In the genomic region with DNA sequence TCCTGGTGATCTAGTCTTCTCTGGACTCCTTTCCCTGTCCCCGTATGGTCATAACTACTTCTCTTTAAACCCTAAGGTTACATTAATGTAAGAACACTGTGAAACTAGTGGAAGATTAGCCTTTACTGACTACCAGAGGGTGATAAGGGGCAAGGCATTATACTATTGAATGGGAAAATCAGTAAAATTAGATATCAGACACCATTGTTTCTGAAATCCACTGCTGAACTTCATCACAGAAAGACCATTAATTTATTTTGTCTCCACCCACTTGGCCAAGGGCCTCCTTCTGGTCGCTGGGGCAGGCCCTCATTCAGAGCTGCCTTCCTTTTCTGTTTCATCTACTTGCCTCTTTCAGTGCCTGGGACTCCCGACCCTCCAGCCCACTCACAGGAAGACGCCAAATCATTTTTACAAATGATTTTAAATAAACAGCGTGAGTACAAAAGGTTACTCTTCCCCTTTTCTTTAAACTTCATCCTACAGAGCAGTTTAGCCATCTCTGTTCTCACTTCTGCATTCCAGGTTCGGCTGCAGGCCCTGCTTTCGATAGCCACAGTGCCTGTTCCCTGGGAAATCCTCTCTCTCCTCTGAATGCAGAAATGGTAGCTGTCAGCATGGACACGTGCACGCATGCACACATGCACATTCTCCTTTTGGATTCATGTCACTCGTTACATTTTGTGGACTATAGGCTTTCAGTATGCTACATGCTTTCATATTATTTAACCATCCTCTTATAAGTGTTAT, we compare ENCODE assay signal across 9 cellular contexts.
DNase-seq lines count a peak whose midpoint lies in the region; ATAC-seq and TF ChIP-seq lines count a peak whose summit lies in the region.
"Had no signal": no experiment of that assay in that cellular context is flagged by ENCODE, and none has a peak within 500 bp of the region (broad histone marks: within the 10 kb centered on the region; RNA-seq: fewer than 3 reads in every experiment).

No MANE protein-coding gene starts in this region.

- H3K27me3 Mint-ChIP-seq in mesothelial cell of epicardium (ENCODE audit: low read depth) = peaks cover 3% of the 10 kb centered on the region

- no peaks in the 10 kb centered on the region for H3K79me2 ChIP-seq in PC-3 (ENCODE audit: low read length)

- CTCF ChIA-PET in PC-3 (lab: Charles Lee) = no interaction called here

- peak; percentile 66 for ATAC-seq in GM18907 (IDR thresholded peaks at IDR 0.05; ENCODE audit: unreplicated experiment)
- ATAC-seq in HG02884 (IDR thresholded peaks at IDR 0.05; ENCODE audit: unreplicated experiment) = peak; percentile 72
- ATAC-seq in PC-3 = no peak
- no peak for ATAC-seq in psoas muscle

- no peaks in the 10 kb centered on the region for H3K36me3 Mint-ChIP-seq in mesothelial cell of epicardium

- 83 to 86% (median 85%) methylated on average over 10 of the region's 10 CpGs for WGBS in psoas muscle, 3 donors

- DNase-seq in PC-3 = no peak
- DNase-seq in psoas muscle = peak in 1 of 2 donors; percentile 42
- no peak for DNase-seq in mesothelial cell of epicardium (ENCODE audit: low spot score in 2 of 2, unreplicated experiment in 2 of 2)
- DNase-seq in NCI-H774 (lab: John Stamatoyannopoulos, UW) = no peak
- no peak for DNase-seq in NCI-H2029 treated with DMSO at 0.1 percent for 48 hours (lab: John Stamatoyannopoulos, UW)
- no peak for DNase-seq in coronary artery (ENCODE audit: low spot score)
- DNase-seq: activated CD4-positive, alpha-beta T cell treated with anti-CD3 and anti-CD28 coated beads, Interleukin-2, amount 50 U/mL, for 48 hours had no signal

- no peaks in the 10 kb centered on the region for H3K9me3 ChIP-seq in PC-3 (ENCODE audit: low read length)
- H3K9me3 ChIP-seq in psoas muscle = no peaks in the 10 kb centered on the region

- no peak overlapping the region for H3K9ac ChIP-seq in PC-3 (ENCODE audit: low read length)

- no peaks in the 10 kb centered on the region for H3K9me2 ChIP-seq in PC-3 (replicated peaks; ENCODE audit: low read length)

- BruUV-seq in PC-3 (replicated peaks; lab: Mats Ljungman, UMichigan) = no TSS peak

- TF ChIP-seq CTCF in PC-3 (conservative IDR thresholded peaks at IDR 0.05; ENCODE audit: low read depth, low read length) = no peak
- TF ChIP-seq CTCF in psoas muscle (IDR thresholded peaks at IDR 0.05) = no peak
- TF ChIP-seq CTCF in mesothelial cell of epicardium (IDR thresholded peaks at IDR 0.05; ENCODE audit: unreplicated experiment) = no peak
- no peak for TF ChIP-seq CTCF in coronary artery (IDR thresholded peaks at IDR 0.05)

- H4K20me1 ChIP-seq in PC-3 (ENCODE audit: low read length) = no peaks in the 10 kb centered on the region

- H3K27me3 ChIP-seq in PC-3 (ENCODE audit: low read length) (no peaks in the 10 kb centered on the region), psoas muscle (ENCODE audit: insufficient read depth in 3 of 3, low read length in 2 of 3) (no peaks in the 10 kb centered on the region)

- H3K27ac ChIP-seq in PC-3 (ENCODE audit: low read length) (no peak overlapping the region), psoas muscle (peak overlapping the region; percentile 12), coronary artery (no peak overlapping the region)

- H3K27ac Mint-ChIP-seq in mesothelial cell of epicardium = no peak overlapping the region

- H3K4me1 ChIP-seq in PC-3 (ENCODE audit: insufficient read depth, low read length) (peaks cover 10% of the 10 kb centered on the region), psoas muscle (peaks cover 4% of the 10 kb centered on the region)

- H3K4me3 ChIP-seq in PC-3 (ENCODE audit: low read length) (no peak overlapping the region), psoas muscle (no peak overlapping the region), coronary artery (no peak overlapping the region)

- H2AFZ ChIP-seq in PC-3 (ENCODE audit: low read length) = peak overlapping the region; percentile 19; the same call in 1 of the 2 replicates

- H3K4me1 Mint-ChIP-seq in mesothelial cell of epicardium = no peaks in the 10 kb centered on the region

- intact Hi-C loops in PC-3 (cut with micrococcal nuclease) = no loop called here
- intact Hi-C loops in psoas muscle (cut with DNase I) = no loop called here

- no peak overlapping the region for H3K4me3 Mint-ChIP-seq in mesothelial cell of epicardium

- no peaks in the 10 kb centered on the region for H3K9me3 Mint-ChIP-seq in mesothelial cell of epicardium

- no peak overlapping the region for H3K4me2 ChIP-seq in PC-3 (ENCODE audit: low read length)

- POLR2A ChIA-PET in PC-3 (lab: Charles Lee; ENCODE audit: unreplicated experiment) = no interaction called here

- H3F3A ChIP-seq in PC-3 (ENCODE audit: low read length, unreplicated experiment) = no peaks in the 10 kb centered on the region

- H3K36me3 ChIP-seq in PC-3 (ENCODE audit: low read depth, low read length) (no peaks in the 10 kb centered on the region), psoas muscle (ENCODE audit: insufficient read depth in 1 of 2, low read depth in 1 of 2) (no peaks in the 10 kb centered on the region)

Comparison
In these comparisons a context has a peak if more than half of its experiments do, and no peak if none do; other contexts are left out.
1. ATAC-seq: peak in GM18907 (single experiment) and HG02884 (single experiment); none in PC-3 (single experiment) and psoas muscle (0 of 4).